ENCODE assay signal across 35 cellular contexts in genomic region chr21:32381571-32381970, GRCh38. TPM values are rescaled to one million over a fixed set of nuclear protein-coding genes. Genes with fewer than 3 reads are reported as not detected.
A peak's percentile ranks its signal among the peaks of the same experiment; 100 is the strongest.
DNase-seq lines count a peak whose midpoint lies in the region; ATAC-seq, FAIRE-seq and TF ChIP-seq lines count a peak whose summit lies in the region.
"Had no signal": no experiment of that assay in that cellular context is flagged by ENCODE, and none has a peak within 500 bp of the region (broad histone marks: within the 10 kb centered on the region; RNA-seq: fewer than 3 reads in every experiment).

No MANE protein-coding gene starts in this region.

- no peak overlapping the region for H3K27ac Mint-ChIP-seq in activated T-cell treated with anti-CD3 and anti-CD28 coated beads, Interleukin-2, amount 50 U/mL, for 24 hours
- H3K27ac Mint-ChIP-seq: activated CD8-positive, alpha-beta T cell treated with anti-CD3 and anti-CD28 coated beads for 36 hours; activated T-helper 17 cell treated with anti-CD3 and anti-CD28 coated beads, Interleukin-2, amount 50 U/mL, for 72 hours; CD4-positive, CD25-positive, alpha-beta regulatory T cell; T-helper 2 cell treated with Interferon-gamma antibody and Interleukin-4, amounts not matched to agents 5 μg/mL and 100 μg/mL, for 36 hours had no signal

- intact Hi-C loops in prostate gland (cut with DNase I) = no loop called here

- no peak for FAIRE-seq in A549 (lab: Jason Lieb, UNC)
- FAIRE-seq: A204.1, kidney had no signal

- TF ChIP-seq POLR2A in A549 (IDR thresholded peaks at IDR 0.05; ENCODE audit: low read length) (no peak), gastroesophageal sphincter (IDR thresholded peaks at IDR 0.05) (no peak), prostate gland (IDR thresholded peaks at IDR 0.05) (no peak)

- H3K9me3 ChIP-seq in A549 = no peaks in the 10 kb centered on the region
- H3K9me3 ChIP-seq in SJSA1 (replicated peaks) = no peaks in the 10 kb centered on the region
- no peaks in the 10 kb centered on the region for H3K9me3 ChIP-seq in gastroesophageal sphincter
- H3K9me3 ChIP-seq in prostate gland = no peaks in the 10 kb centered on the region
- H3K9me3 ChIP-seq: breast epithelium, heart right ventricle, MG63, spleen had no signal

- H3K36me3 ChIP-seq in SJSA1 (peaks cover 83% of the 10 kb centered on the region), gastroesophageal sphincter (peaks cover 0 to 85% of the 10 kb centered on the region in 2 donors), prostate gland (peaks cover 0 to 5% of the 10 kb centered on the region in 2 donors)

- 73% methylated on average over 6 of the region's 6 CpGs for WGBS in A549 (ENCODE audit: missing lambda C conversion rate)
- WGBS in gastroesophageal sphincter (ENCODE audit: low coverage in 1 of 2), 2 donors = 56 to 58% methylated on average over 6 of the region's 6 CpGs
- 29% methylated on average over 6 of the region's 6 CpGs for WGBS in prostate gland

- H3K9me3 Mint-ChIP-seq in activated T-cell treated with anti-CD3 and anti-CD28 coated beads, Interleukin-2, amount 50 U/mL, for 24 hours = no peaks in the 10 kb centered on the region
- H3K9me3 Mint-ChIP-seq: activated CD8-positive, alpha-beta T cell treated with anti-CD3 and anti-CD28 coated beads for 36 hours; activated T-helper 17 cell treated with anti-CD3 and anti-CD28 coated beads, Interleukin-2, amount 50 U/mL, for 72 hours; CD4-positive, CD25-positive, alpha-beta regulatory T cell; naive B cell; T-helper 2 cell treated with Interferon-gamma antibody and Interleukin-4, amounts not matched to agents 5 μg/mL and 100 μg/mL, for 36 hours had no signal

- ATAC-seq in A549 (no peak), gastroesophageal sphincter (no peak), GM18861 (IDR thresholded peaks at IDR 0.05; ENCODE audit: unreplicated experiment) (no peak), foreskin keratinocyte (no peak)
- ATAC-seq: activated CD8-positive, alpha-beta T cell treated with anti-CD3 and anti-CD28 coated beads for 36 hours; activated T-helper 17 cell treated with anti-CD3 and anti-CD28 coated beads, Interleukin-2, amount 50 U/mL, for 72 hours; heart right ventricle; stimulated activated naive CD8-positive, alpha-beta T cell treated with anti-CD3 and anti-CD28 coated beads, Interleukin-15, Interleukin-2, amounts not matched to agents 100 U/mL and 50 U/mL, for 24 hours had no signal

- H3K27me3 ChIP-seq in SJSA1 (replicated peaks) = no peaks in the 10 kb centered on the region
- no peaks in the 10 kb centered on the region for H3K27me3 ChIP-seq in gastroesophageal sphincter
- H3K27me3 ChIP-seq in prostate gland (replicated peaks; ENCODE audit: insufficient read depth) = no peaks in the 10 kb centered on the region
- H3K27me3 ChIP-seq in foreskin keratinocyte = no peaks in the 10 kb centered on the region
- H3K27me3 ChIP-seq: breast epithelium, heart right ventricle, MG63, spleen had no signal

- POLR2A ChIA-PET in A549 (lab: Yijun Ruan, JAX) = no interaction called here

- H3K4me3 ChIP-seq in A549 (no peak overlapping the region), SJSA1 (no peak overlapping the region), gastroesophageal sphincter (no peak overlapping the region), prostate gland (no peak overlapping the region)
- H3K4me3 ChIP-seq: breast epithelium, heart right ventricle, MG63, spleen had no signal

- peaks cover 99% of the 10 kb centered on the region for H3K36me3 Mint-ChIP-seq in activated T-cell treated with anti-CD3 and anti-CD28 coated beads, Interleukin-2, amount 50 U/mL, for 24 hours (ENCODE audit: low read depth)

- CTCF ChIA-PET in A549 (lab: Yijun Ruan, JAX) = no interaction called here

- no peak overlapping the region for H3K4me3 Mint-ChIP-seq in activated T-cell treated with anti-CD3 and anti-CD28 coated beads, Interleukin-2, amount 50 U/mL, for 24 hours
- H3K4me3 Mint-ChIP-seq: activated CD8-positive, alpha-beta T cell treated with anti-CD3 and anti-CD28 coated beads for 36 hours; activated T-helper 17 cell treated with anti-CD3 and anti-CD28 coated beads, Interleukin-2, amount 50 U/mL, for 72 hours; CD4-positive, CD25-positive, alpha-beta regulatory T cell; naive B cell; T-helper 2 cell treated with Interferon-gamma antibody and Interleukin-4, amounts not matched to agents 5 μg/mL and 100 μg/mL, for 36 hours had no signal

- no peak for TF ChIP-seq EP300 in A549 (IDR thresholded peaks at IDR 0.05)
- no peak for TF ChIP-seq EP300 in gastroesophageal sphincter (IDR thresholded peaks at IDR 0.05)

- DNase-seq in A549 (ENCODE audit: low read depth in 1 of 2, low spot score in 1 of 2) (no peak), SJSA1 (ENCODE audit: low read depth in 1 of 2, low spot score in 2 of 2) (no peak), prostate gland (ENCODE audit: low spot score) (no peak), foreskin keratinocyte (no peak), NCI-H2107 (lab: John Stamatoyannopoulos, UW) (no peak)
- no peak for DNase-seq in activated T-cell treated with anti-CD3 and anti-CD28 coated beads, Interleukin-2, amount 50 U/mL, for 24 hours
- DNase-seq: activated CD4-positive, alpha-beta T cell treated with anti-CD3 and anti-CD28 coated beads for 1 hour; activated CD8-positive, alpha-beta memory T cell treated with anti-CD3 and anti-CD28 coated beads, Interleukin-2, amount 50 U/mL, for 48 hours; activated CD8-positive, alpha-beta T cell treated with anti-CD3 and anti-CD28 coated beads for 36 hours; activated naive CD4-positive, alpha-beta T cell treated with anti-CD3 and anti-CD28 coated beads, Interleukin-2, amount 50 U/mL, for 16 hours; AML-193; CD4-positive, CD25-positive, alpha-beta regulatory T cell; cortex of kidney; DND-41; foreskin melanocyte; GF-D8; heart right ventricle; KBM-7; kidney; MG63; naive B cell; NCI-H187 treated with DMSO at 0.1 percent for 48 hours; NCI-H524 treated with DMSO at 0.1 percent for 48 hours; nucleus accumbens; Right ventricle myocardium superior; spleen; stimulated activated CD4-positive, alpha-beta T cell treated with anti-CD3 and anti-CD28 coated beads, Interleukin-2, amount 100 ng/mL, for 24 hours; stimulated activated naive CD8-positive, alpha-beta T cell treated with anti-CD3 and anti-CD28 coated beads, Interleukin-15, Interleukin-2, amounts not matched to agents 100 U/mL and 50 U/mL, for 24 hours had no signal

- H3K4me1 Mint-ChIP-seq in activated T-cell treated with anti-CD3 and anti-CD28 coated beads, Interleukin-2, amount 50 U/mL, for 24 hours (ENCODE audit: low read depth) = peaks cover 16% of the 10 kb centered on the region
- H3K4me1 Mint-ChIP-seq: activated T-helper 17 cell treated with anti-CD3 and anti-CD28 coated beads, Interleukin-2, amount 50 U/mL, for 72 hours had no signal

- H3K27me3 Mint-ChIP-seq in activated T-cell treated with anti-CD3 and anti-CD28 coated beads, Interleukin-2, amount 50 U/mL, for 24 hours = no peaks in the 10 kb centered on the region
- H3K27me3 Mint-ChIP-seq: activated CD8-positive, alpha-beta T cell treated with anti-CD3 and anti-CD28 coated beads for 36 hours; activated T-helper 17 cell treated with anti-CD3 and anti-CD28 coated beads, Interleukin-2, amount 50 U/mL, for 72 hours; CD4-positive, CD25-positive, alpha-beta regulatory T cell; naive B cell had no signal

- H3K4me2 ChIP-seq in A549 = peak overlapping the region; percentile 71

- TF ChIP-seq CTCF in A549 (IDR thresholded peaks at IDR 0.05) (no peak), gastroesophageal sphincter (IDR thresholded peaks at IDR 0.05) (no peak), prostate gland (IDR thresholded peaks at IDR 0.05) (no peak), foreskin keratinocyte (conservative IDR thresholded peaks at IDR 0.05) (no peak)

- TF ChIP-seq RAD21 in A549 (conservative IDR thresholded peaks at IDR 0.05 in 1 of 2, IDR thresholded peaks at IDR 0.05 in 1 of 2) = no peak

- H3K4me1 ChIP-seq in A549 = peaks cover 62% of the 10 kb centered on the region
- peaks cover 19% of the 10 kb centered on the region for H3K4me1 ChIP-seq in SJSA1 (replicated peaks)
- H3K4me1 ChIP-seq in gastroesophageal sphincter = peaks cover 0 to 45% (median 0%) of the 10 kb centered on the region in 3 donors
- H3K4me1 ChIP-seq in prostate gland (replicated peaks) = peaks cover 11% of the 10 kb centered on the region
- peaks cover 7% of the 10 kb centered on the region for H3K4me1 ChIP-seq in foreskin keratinocyte
- H3K4me1 ChIP-seq: breast epithelium had no signal

- H3K27ac ChIP-seq in A549 (peak overlapping the region; percentile 64 to 66), SJSA1 (peak overlapping the region; percentile 41), gastroesophageal sphincter (peak overlapping the region; percentile 60 to 85 (median 82)), prostate gland (peak overlapping the region; percentile 88 to 91), foreskin keratinocyte (no peak overlapping the region)
- H3K27ac ChIP-seq: breast epithelium, HL-60, spleen had no signal

TF ChIP-seq in A549, 52 proteins besides CTCF, POLR2A, EP300 and RAD21 (continues in another document):
- TF ChIP-seq ATOH8 (CRISPR knock-in tag; IDR thresholded peaks at IDR 0.05; ENCODE audit: low read depth) = no peak

RNA-seq across cellular contexts. Expression of gene URB1, which starts 11.2 kb away (rescaled TPM):
- polyA plus RNA-seq in A549 (2011; rRNA removed) = 8.7 and 9.0 TPM in 2 replicates
- polyA plus RNA-seq in A549 (2012; cell fraction: cytosol; rRNA removed) = 4.8 and 6.7 TPM in 2 replicates
- polyA plus RNA-seq in A549 (2012; cell fraction: nucleus; rRNA removed) = 14.2 and 16.0 TPM in 2 replicates
- 9.5 to 10.3 TPM (median 10.1 TPM) in 3 replicates for polyA plus RNA-seq in A549 (2017; fragmentation: RNase III; extraction: RNeasy Plus Mini Kit Qiagen cat#74134 plus additional on column Dnase treatment)
- polyA minus RNA-seq in A549 (2011; rRNA and poly(A)+ RNA removed) = 21.2 and 22.7 TPM in 2 replicates
- total RNA-seq in SJSA1 (2014; rRNA removed; shearing (Covaris generic)) = 14.0 and 17.4 TPM in 2 replicates
- total RNA-seq in gastroesophageal sphincter = 10 to 100 TPM; 18.3 to 26.9 (median 20.7) TPM
- 10 to 100 TPM; 33.4 to 41.4 TPM for total RNA-seq in prostate gland
- total RNA-seq in foreskin keratinocyte = 27.0 and 27.1 TPM in 2 replicates
- polyA plus RNA-seq in foreskin keratinocyte = 5.1 and 5.8 TPM in 2 replicates

RNA-seq across cellular contexts. Expression of gene EVA1C, which starts 30.9 kb away (rescaled TPM):
- polyA plus RNA-seq in A549 (2011; rRNA removed) = 41.1 and 45.5 TPM in 2 replicates
- 14.5 and 15.7 TPM in 2 replicates for polyA plus RNA-seq in A549 (2012; cell fraction: cytosol; rRNA removed)
- polyA plus RNA-seq in A549 (2012; cell fraction: nucleus; rRNA removed) = 13.0 and 15.6 TPM in 2 replicates
- 42.3 to 50.4 TPM (median 48.0 TPM) in 3 replicates for polyA plus RNA-seq in A549 (2017; fragmentation: RNase III; extraction: RNeasy Plus Mini Kit Qiagen cat#74134 plus additional on column Dnase treatment)
- polyA minus RNA-seq in A549 (2011; rRNA and poly(A)+ RNA removed) = 22.8 and 29.4 TPM in 2 replicates
- total RNA-seq in SJSA1 (2014; rRNA removed; shearing (Covaris generic)) = 13.4 and 19.6 TPM in 2 replicates
- total RNA-seq in gastroesophageal sphincter = 10 to 100 TPM; 43.1 to 71.4 (median 51.1) TPM
- total RNA-seq in prostate gland = 10 to 100 TPM; 45.7 to 48.6 TPM
- total RNA-seq in foreskin keratinocyte = 9.5 and 13.1 TPM in 2 replicates
- polyA plus RNA-seq in foreskin keratinocyte = 11.2 and 14.4 TPM in 2 replicates
